12 cellular contexts compared by ENCODE assay signal in the genomic region with DNA sequence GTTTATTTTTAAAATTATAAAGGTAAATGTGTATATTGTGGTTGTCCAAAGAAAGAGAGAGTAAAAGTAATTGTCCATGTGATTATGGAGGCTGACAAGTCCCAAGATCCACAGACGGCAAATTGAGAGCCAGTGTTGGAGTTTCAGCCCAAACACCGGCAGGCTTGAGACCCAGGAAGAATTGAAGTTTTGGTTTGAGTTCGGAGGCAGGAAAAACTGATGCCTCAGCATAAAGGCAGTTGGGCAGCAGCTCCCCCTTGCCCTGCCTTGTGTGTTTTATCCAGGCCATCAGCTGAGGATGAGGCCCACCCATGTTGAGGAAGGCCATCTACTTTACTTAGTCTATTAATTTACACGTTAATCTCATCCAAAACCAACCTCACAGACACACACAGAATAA.
A peak's percentile ranks its signal among the peaks of the same experiment; 100 is the strongest.
DNase-seq lines count a peak whose midpoint lies in the region; ATAC-seq, FAIRE-seq and TF ChIP-seq lines count a peak whose summit lies in the region.
"Had no signal": no experiment of that assay in that cellular context is flagged by ENCODE, and none has a peak within 500 bp of the region (broad histone marks: within the 10 kb centered on the region; RNA-seq: fewer than 3 reads in every experiment).

No MANE protein-coding gene starts in this region.

- H2BK20ac ChIP-seq in H1 (ENCODE audit: low read length), result no peak overlapping the region

- H3K4ac ChIP-seq in H1 (replicated peaks; ENCODE audit: insufficient read length, low read depth, low read length), result no peak overlapping the region
- no peak overlapping the region for H3K4ac ChIP-seq in neuronal stem cell (ENCODE audit: low read length)

- H2BK120ac ChIP-seq in H1 (replicated peaks; ENCODE audit: low read depth, low read length) (no peak overlapping the region), neuronal stem cell (ENCODE audit: low read depth, low read length) (no peak overlapping the region)

- H3K79me1 ChIP-seq in H1 (ENCODE audit: low read depth, low read length) (no peaks in the 10 kb centered on the region), neuronal stem cell (ENCODE audit: low read depth, low read length) (no peaks in the 10 kb centered on the region)

- H3K27ac ChIP-seq in RWPE2 (ENCODE audit: poor library complexity, severe bottlenecking) (peak overlapping the region; percentile 98), H1 (ENCODE audit: low read depth, low read length) (no peak overlapping the region), lung (ENCODE audit: low read depth in 1 of 2, low read length in 1 of 2) (no peak overlapping the region), neuronal stem cell (replicated peaks; ENCODE audit: low read length) (no peak overlapping the region)
- H3K27ac ChIP-seq: BLaER1 had no signal

- no peak for TF ChIP-seq RAD21 in H1 (IDR thresholded peaks at IDR 0.05 in 1 of 2, conservative IDR thresholded peaks at IDR 0.05 in 1 of 2; ENCODE audit: low read depth in 2 of 2, low read length in 2 of 2)

- no peak overlapping the region for H2AK5ac ChIP-seq in H1 (ENCODE audit: low read depth, low read length)
- H2AK5ac ChIP-seq in neuronal stem cell (ENCODE audit: low read depth, low read length), result no peak overlapping the region

- H4K8ac ChIP-seq in H1 (ENCODE audit: extremely low read depth, insufficient read depth, low read length), result no peak overlapping the region
- no peak overlapping the region for H4K8ac ChIP-seq in neuronal stem cell (ENCODE audit: low read depth, low read length)

- H3K4me1 ChIP-seq in RWPE2 (ENCODE audit: insufficient read depth, poor library complexity, severe bottlenecking) (peaks cover 20% of the 10 kb centered on the region), H1 (replicated peaks in 1 of 4; ENCODE audit: control insufficient read depth in 3 of 4, insufficient read depth in 4 of 4, low read length in 3 of 4) (no peaks in the 10 kb centered on the region), lung (ENCODE audit: control insufficient read depth in 2 of 2, insufficient read depth in 2 of 2, low read length in 2 of 2) (no peaks in the 10 kb centered on the region), neuronal stem cell (ENCODE audit: control insufficient read depth in 2 of 2, insufficient read depth in 1 of 2, low read depth in 1 of 2, low read length in 2 of 2) (no peaks in the 10 kb centered on the region)
- H3K4me1 ChIP-seq: Caco-2 had no signal

- H3K36me3 ChIP-seq in RWPE2 (ENCODE audit: low read depth) (no peaks in the 10 kb centered on the region), H1 (ENCODE audit: control insufficient read depth in 2 of 4, insufficient read depth in 4 of 4, low read length in 3 of 4) (no peaks in the 10 kb centered on the region), lung (ENCODE audit: control insufficient read depth in 2 of 2, insufficient read depth in 2 of 2, low read length in 2 of 2) (no peaks in the 10 kb centered on the region), neuronal stem cell (replicated peaks in 1 of 2; ENCODE audit: control insufficient read depth in 2 of 2, insufficient read depth in 2 of 2, low read length in 2 of 2) (no peaks in the 10 kb centered on the region)
- H3K36me3 ChIP-seq: BLaER1 had no signal

- POLR2A ChIA-PET in H1 (lab: Charles Lee; ENCODE audit: partially characterized antibody), result no interaction called here

- ATAC-seq in RWPE2 (ENCODE audit: low read depth) (no peak), lung (ENCODE audit: insufficient read depth, low FRiP score) (no peak)

- H2AFZ ChIP-seq in H1 (ENCODE audit: low read length) (no peak overlapping the region), neuronal stem cell (ENCODE audit: low read length) (no peak overlapping the region)

- H3K27me3 ChIP-seq in RWPE2 (ENCODE audit: insufficient read depth, poor library complexity, severe bottlenecking) (no peaks in the 10 kb centered on the region), H1 (replicated peaks in 1 of 4; ENCODE audit: control insufficient read depth in 3 of 4, extremely low read depth in 1 of 4, insufficient read depth in 3 of 4, low read length in 3 of 4) (no peaks in the 10 kb centered on the region), lung (ENCODE audit: control insufficient read depth, insufficient read depth) (no peaks in the 10 kb centered on the region), neuronal stem cell (ENCODE audit: control insufficient read depth in 3 of 3, insufficient read depth in 3 of 3, low read depth in 1 of 3, low read length in 3 of 3) (no peaks in the 10 kb centered on the region)
- H3K27me3 ChIP-seq: BLaER1 had no signal

- no peak for TF ChIP-seq CTCF in RWPE2 (IDR thresholded peaks at IDR 0.05; ENCODE audit: poor library complexity, severe bottlenecking)
- TF ChIP-seq CTCF in H1 (IDR thresholded peaks at IDR 0.05; ENCODE audit: control extremely low read depth in 1 of 3, insufficient read depth in 1 of 3, low read depth in 1 of 3, low read length in 3 of 3), result no peak
- TF ChIP-seq CTCF in lung (IDR thresholded peaks at IDR 0.05; ENCODE audit: control extremely low read depth, extremely low read depth), result no peak

- H3K23ac ChIP-seq in H1 (ENCODE audit: insufficient read length) (no peak overlapping the region), neuronal stem cell (ENCODE audit: low read depth, low read length, poor library complexity) (no peak overlapping the region)

- no peaks in the 10 kb centered on the region for H3K23me2 ChIP-seq in H1 (ENCODE audit: low read depth, low read length)

- no peak overlapping the region for H3K4me3 ChIP-seq in RWPE2 (ENCODE audit: severe bottlenecking)
- H3K4me3 ChIP-seq in H1 (ENCODE audit: extremely low read depth in 1 of 4, insufficient read depth in 2 of 4, low read depth in 3 of 4, low read length in 4 of 4), result no peak overlapping the region
- H3K4me3 ChIP-seq in lung, result no peak overlapping the region
- H3K4me3 ChIP-seq in neuronal stem cell (ENCODE audit: low read length in 2 of 2), result no peak overlapping the region
- H3K4me3 ChIP-seq: BLaER1 had no signal

- DNase-seq in RWPE2 (ENCODE audit: low spot score) (no peak), H1 (ENCODE audit: low read depth in 1 of 2, low spot score in 2 of 2) (no peak), lung (ENCODE audit: low spot score) (peak; percentile 9), DMS 273 (lab: John Stamatoyannopoulos, UW; ENCODE audit: unreplicated experiment) (no peak), H54 (ENCODE audit: insufficient read length, low spot score) (no peak), neuronal stem cell (ENCODE audit: low spot score) (no peak)
- DNase-seq: Caco-2; CD8-positive, alpha-beta memory T cell; DMS53; GF-D8 had no signal

- H3K14ac ChIP-seq in H1 (ENCODE audit: insufficient read length) (no peak overlapping the region), neuronal stem cell (ENCODE audit: low read length) (no peak overlapping the region)

- no peak for FAIRE-seq in H1 (lab: Jason Lieb, UNC)
- FAIRE-seq in H54 (lab: Jason Lieb, UNC), result no peak
- FAIRE-seq: GM19239 had no signal

- H4K91ac ChIP-seq in H1 (replicated peaks; ENCODE audit: insufficient read length, low read length) (no peak overlapping the region), neuronal stem cell (ENCODE audit: low read depth, low read length, poor library complexity) (no peak overlapping the region)

- H2BK15ac ChIP-seq in H1 (ENCODE audit: low read length), result no peak overlapping the region
- no peak overlapping the region for H2BK15ac ChIP-seq in neuronal stem cell (ENCODE audit: low read length)

- TF ChIP-seq POLR2A in H1 (IDR thresholded peaks at IDR 0.05; ENCODE audit: control extremely low read depth in 1 of 2, low read depth in 2 of 2, low read length in 2 of 2), result no peak
- no peak for TF ChIP-seq POLR2A in H54 (IDR thresholded peaks at IDR 0.05; ENCODE audit: low read depth, low read length)

- H3K56ac ChIP-seq in H1 (replicated peaks; ENCODE audit: insufficient read length, low read depth, low read length), result no peak overlapping the region

- CTCF ChIA-PET in H1 (lab: Charles Lee; ENCODE audit: partially characterized antibody), result interaction anchor here (0.6 kb wide), 1 partner anchor 46 kb away, joined by 3 read pairs; no protein-coding TSS in a partner anchor

- no peak for TF ChIP-seq EP300 in H1 (IDR thresholded peaks at IDR 0.05; ENCODE audit: borderline replicate concordance in 1 of 2, low read depth in 2 of 2, low read length in 2 of 2)

- no peak overlapping the region for H4K5ac ChIP-seq in H1 (ENCODE audit: insufficient read length, low read depth, low read length)

- H2BK12ac ChIP-seq in H1 (ENCODE audit: low read depth, low read length), result no peak overlapping the region
- no peak overlapping the region for H2BK12ac ChIP-seq in neuronal stem cell (ENCODE audit: low read length)

- H3K79me2 ChIP-seq in H1 (ENCODE audit: control insufficient read depth in 1 of 2, insufficient read depth in 2 of 2, low read length in 2 of 2), result no peaks in the 10 kb centered on the region

- H3K4me2 ChIP-seq in H1 (ENCODE audit: insufficient read depth in 1 of 2, low read depth in 2 of 2, low read length in 2 of 2) (no peak overlapping the region), neuronal stem cell (ENCODE audit: insufficient read depth, low read length, poor library complexity, severe bottlenecking) (no peak overlapping the region)
- H3K4me2 ChIP-seq: BLaER1 had no signal

- no peaks in the 10 kb centered on the region for H4K20me1 ChIP-seq in H1 (replicated peaks in 1 of 2; ENCODE audit: control insufficient read depth in 1 of 2, insufficient read depth in 2 of 2, low read length in 2 of 2)
- H4K20me1 ChIP-seq: BLaER1 had no signal

- H3K18ac ChIP-seq in H1 (ENCODE audit: extremely low read depth, low read length), result no peak overlapping the region
- no peak overlapping the region for H3K18ac ChIP-seq in neuronal stem cell (ENCODE audit: low read length)

- H3K9ac ChIP-seq in H1 (replicated peaks in 1 of 4; ENCODE audit: extremely low read depth in 1 of 4, low read depth in 3 of 4, low read length in 3 of 4), result no peak overlapping the region
- no peak overlapping the region for H3K9ac ChIP-seq in neuronal stem cell (ENCODE audit: low read depth, low read length, poor library complexity)
- H3K9ac ChIP-seq: BLaER1 had no signal

- H3K9me3 ChIP-seq in RWPE2 (ENCODE audit: severe bottlenecking) (no peaks in the 10 kb centered on the region), H1 (ENCODE audit: insufficient read depth in 2 of 2, low read depth in 1 of 2, low read length in 1 of 2) (no peaks in the 10 kb centered on the region), lung (ENCODE audit: control insufficient read depth in 2 of 2, insufficient read depth in 1 of 2, low read length in 1 of 2) (no peaks in the 10 kb centered on the region), neuronal stem cell (replicated peaks in 1 of 2; ENCODE audit: control insufficient read depth in 2 of 2, insufficient read depth in 1 of 2, low read depth in 1 of 2, low read length in 2 of 2) (no peaks in the 10 kb centered on the region)
- H3K9me3 ChIP-seq: BLaER1, Caco-2 had no signal

- H2BK5ac ChIP-seq in H1 (ENCODE audit: low read depth, low read length), result no peak overlapping the region
- H2BK5ac ChIP-seq in neuronal stem cell (ENCODE audit: low read length), result no peak overlapping the region

- WGBS in H1 (ENCODE audit: extremely low coverage in 1 of 2, insufficient coverage in 1 of 2, insufficient read length in 1 of 2, insufficient replicate concordance in 2 of 2, low coverage in 1 of 2, low lambda C conversion rate in 2 of 2, missing lambda C conversion rate in 1 of 2), 2 experiments, result 93% methylated on average over 4 of the region's 4 CpGs; no CpG with 5 or more reads in 1 of the 2 experiments
- WGBS in lung, 2 donors, result 81 to 87% methylated on average over 4 of the region's 4 CpGs
- 100% methylated on average over 1 of the region's 4 CpGs; no CpG with 5 or more reads in 1 of the 2 donors for WGBS in neuronal stem cell (ENCODE audit: extremely low coverage in 2 of 2, insufficient read length in 2 of 2, insufficient replicate concordance in 1 of 2), 2 donors
